Comparison of ENCODE assay signal across 10 cellular contexts in genomic region chr17:17118399-17118798, GRCh38.
DNase-seq lines count a peak whose midpoint lies in the region; ATAC-seq and TF ChIP-seq lines count a peak whose summit lies in the region.
"Had no signal": no experiment of that assay in that cellular context is flagged by ENCODE, and none has a peak within 500 bp of the region (broad histone marks: within the 10 kb centered on the region; RNA-seq: fewer than 3 reads in every experiment).

No MANE protein-coding gene starts in this region.

- H3K9me3 ChIP-seq in IMR-90 (ENCODE audit: control insufficient read depth, insufficient read depth, low read length), result no peaks in the 10 kb centered on the region
- H3K9me3 ChIP-seq in left lung, result no peaks in the 10 kb centered on the region
- H3K9me3 ChIP-seq in stomach, result no peaks in the 10 kb centered on the region

- H2AK5ac ChIP-seq in IMR-90 (ENCODE audit: low read depth, low read length), result no peak overlapping the region

- no peaks in the 10 kb centered on the region for H3K27me3 Mint-ChIP-seq in activated T-helper 17 cell treated with anti-CD3 and anti-CD28 coated beads, Interleukin-2, amount 50 U/mL, for 72 hours

- H3K4me3 Mint-ChIP-seq in activated T-helper 17 cell treated with anti-CD3 and anti-CD28 coated beads, Interleukin-2, amount 50 U/mL, for 72 hours, result peak overlapping the region; percentile 71

- ATAC-seq in IMR-90 (ENCODE audit: low read depth) (no peak), left lung (no peak), HG02885 (IDR thresholded peaks at IDR 0.05; ENCODE audit: poor library complexity, unreplicated experiment) (no peak)
- no peak for ATAC-seq in activated T-helper 17 cell treated with anti-CD3 and anti-CD28 coated beads, Interleukin-2, amount 50 U/mL, for 72 hours (replicated peaks)
- ATAC-seq: HCT116 had no signal

- no peak overlapping the region for H4K5ac ChIP-seq in IMR-90 (ENCODE audit: low read depth, low read length)

- no peak overlapping the region for H3K27ac ChIP-seq in IMR-90 (ENCODE audit: insufficient read depth, low read length)
- peak overlapping the region; percentile 65 to 67 for H3K27ac ChIP-seq in left lung
- peak overlapping the region; percentile 32 to 86 (median 79) for H3K27ac ChIP-seq in stomach

- POLR2A ChIA-PET in IMR-90 (lab: Charles Lee; ENCODE audit: unreplicated experiment), result no interaction called here

- H3K4me1 Mint-ChIP-seq in activated T-helper 17 cell treated with anti-CD3 and anti-CD28 coated beads, Interleukin-2, amount 50 U/mL, for 72 hours, result peaks cover 81% of the 10 kb centered on the region

- no peak overlapping the region for H2BK15ac ChIP-seq in IMR-90 (ENCODE audit: low read depth, low read length)

- no peak overlapping the region for H4K8ac ChIP-seq in IMR-90 (ENCODE audit: low read depth in 2 of 2, low read length in 2 of 2)

- H2BK20ac ChIP-seq in IMR-90 (ENCODE audit: low read depth, low read length), result 0 out of 2 replicates have a peak overlapping the region, but pooled peaks have one; percentile 8

- H3K4me1 ChIP-seq in IMR-90 (ENCODE audit: control insufficient read depth, insufficient read depth, low read length) (peaks cover 31% of the 10 kb centered on the region), left lung (peaks cover 38 to 60% of the 10 kb centered on the region in 2 donors), stomach (peaks cover 58 to 87% (median 72%) of the 10 kb centered on the region in 4 donors)

- H3K14ac ChIP-seq in IMR-90 (replicated peaks; ENCODE audit: low read depth, low read length), result peak overlapping the region; percentile 60

- CTCF ChIA-PET in IMR-90 (lab: Yijun Ruan, JAX), result no interaction called here

- H2AFZ ChIP-seq in IMR-90 (replicated peaks; ENCODE audit: low read length, poor library complexity), result no peak overlapping the region

- dilution Hi-C loops in IMR-90 (cut with HindIII; ENCODE audit: low sequenced_read_pairs, unreplicated experiment), result no loop called here

- H3K27me3 ChIP-seq in IMR-90 (ENCODE audit: control insufficient read depth, insufficient read depth, low read length), result no peaks in the 10 kb centered on the region
- no peaks in the 10 kb centered on the region for H3K27me3 ChIP-seq in left lung
- H3K27me3 ChIP-seq in stomach, result no peaks in the 10 kb centered on the region

- intact Hi-C loops in IMR-90 (cut with micrococcal nuclease) (no loop called here), left lung (cut with DNase I) (no loop called here), stomach (cut with DNase I; ENCODE audit: low total_unique reads) (no loop called here)

- peak overlapping the region; percentile 96 for H3K27ac Mint-ChIP-seq in activated T-helper 17 cell treated with anti-CD3 and anti-CD28 coated beads, Interleukin-2, amount 50 U/mL, for 72 hours

- H3K36me3 Mint-ChIP-seq in activated T-helper 17 cell treated with anti-CD3 and anti-CD28 coated beads, Interleukin-2, amount 50 U/mL, for 72 hours (ENCODE audit: low read depth), result peaks cover 13% of the 10 kb centered on the region

- H3K4me2 ChIP-seq in IMR-90 (ENCODE audit: low read depth, low read length), result no peak overlapping the region

- H3K4me3 ChIP-seq in IMR-90 (ENCODE audit: insufficient read depth, low read depth, low read length), result no peak overlapping the region
- no peak overlapping the region for H3K4me3 ChIP-seq in left lung
- H3K4me3 ChIP-seq in stomach, result no peak overlapping the region

- no peak overlapping the region; the same call in 1 of the 2 replicates for H4K91ac ChIP-seq in IMR-90 (ENCODE audit: insufficient read depth, low read depth, low read length)

- H2BK5ac ChIP-seq in IMR-90 (ENCODE audit: low read depth, low read length, poor library complexity, severe bottlenecking), result no peak overlapping the region

- peaks cover 96% of the 10 kb centered on the region for H4K20me1 ChIP-seq in IMR-90 (ENCODE audit: insufficient read depth, low read length)

- TF ChIP-seq POLR2A in IMR-90 (IDR thresholded peaks at IDR 0.05; ENCODE audit: low read depth, low read length) (no peak), stomach (IDR thresholded peaks at IDR 0.05) (no peak)

- no peak overlapping the region for H3K18ac ChIP-seq in IMR-90 (ENCODE audit: low read depth, low read length)

- no CpG with 5 or more reads among the region's 4 CpGs for WGBS in IMR-90 (ENCODE audit: extremely low coverage in 2 of 2, insufficient read length in 1 of 2), 2 experiments
- 44 to 75% (median 52%) methylated on average over 4 of the region's 4 CpGs for WGBS in stomach, 5 donors

- H3K4ac ChIP-seq in IMR-90 (ENCODE audit: low read depth, low read length), result no peak overlapping the region; the same call in 1 of the 2 replicates

- peak overlapping the region; percentile 44 for H2AK9ac ChIP-seq in IMR-90 (replicated peaks; ENCODE audit: low read depth, low read length, poor library complexity)

- H3K23ac ChIP-seq in IMR-90 (ENCODE audit: low read depth, low read length), result peak overlapping the region; percentile 52; the same call in 1 of the 2 replicates

- no peak overlapping the region for H3K9ac ChIP-seq in IMR-90 (ENCODE audit: low read depth, low read length)

- TF ChIP-seq CTCF in IMR-90 (conservative IDR thresholded peaks at IDR 0.05; ENCODE audit: low read depth, low read length) (no peak), left lung (IDR thresholded peaks at IDR 0.05) (no peak), stomach (IDR thresholded peaks at IDR 0.05) (no peak)

- DNase-seq in IMR-90 (no peak), left lung (peak in 1 of 2 donors; percentile 27), stomach (no peak), cerebellar nuclear complex (lab: John Stamatoyannopoulos, UW) (no peak), MV-4-11 (lab: John Stamatoyannopoulos, UW) (no peak)
- DNase-seq: NCI-H1105 treated with DMSO at 0.1 percent for 48 hours; stimulated activated CD4-positive, alpha-beta T cell treated with anti-CD3 and anti-CD28 coated beads, Interleukin-4, amount 100 ng/mL, for 24 hours had no signal

- no peak for TF ChIP-seq RAD21 in IMR-90 (IDR thresholded peaks at IDR 0.05; ENCODE audit: low read length)

- H2BK120ac ChIP-seq in IMR-90 (ENCODE audit: low read depth, low read length), result no peak overlapping the region

- no peak overlapping the region for H3K56ac ChIP-seq in IMR-90 (ENCODE audit: extremely low read depth, insufficient read depth, low read length)

- BruUV-seq in IMR-90 (replicated peaks; lab: Mats Ljungman, UMichigan), result no TSS peak

- peaks cover 45 to 94% of the 10 kb centered on the region in 2 experiments for H3K79me1 ChIP-seq in IMR-90 (ENCODE audit: low read depth in 1 of 2, low read length in 2 of 2)

- peaks cover 61% of the 10 kb centered on the region for H3K9me1 ChIP-seq in IMR-90 (ENCODE audit: insufficient read depth, low read length)

- H3K9me3 Mint-ChIP-seq in activated T-helper 17 cell treated with anti-CD3 and anti-CD28 coated beads, Interleukin-2, amount 50 U/mL, for 72 hours, result no peaks in the 10 kb centered on the region

- no peaks in the 10 kb centered on the region for H3K36me3 ChIP-seq in IMR-90 (ENCODE audit: control insufficient read depth, insufficient read depth, low read length)
- H3K36me3 ChIP-seq in left lung, result no peaks in the 10 kb centered on the region
- H3K36me3 ChIP-seq in stomach, result no peaks in the 10 kb centered on the region

- no peak for TF ChIP-seq EP300 in stomach (IDR thresholded peaks at IDR 0.05)

- in situ Hi-C loops in IMR-90 (cut with MboI; ENCODE audit: low sequenced_read_pairs), result no loop called here

TF ChIP-seq in IMR-90, 13 proteins besides CTCF, POLR2A, EP300 and RAD21:
- TF ChIP-seq MAFK (IDR thresholded peaks at IDR 0.05; ENCODE audit: low read depth, low read length), result no peak
- TF ChIP-seq USF2 (IDR thresholded peaks at IDR 0.05; ENCODE audit: low read depth, low read length), result no peak
- no peak for TF ChIP-seq MAZ (IDR thresholded peaks at IDR 0.05; ENCODE audit: borderline replicate concordance, low read depth, low read length)
- no peak for TF ChIP-seq BHLHE40 (IDR thresholded peaks at IDR 0.05; ENCODE audit: low read depth, low read length)
- TF ChIP-seq CHD1 (IDR thresholded peaks at IDR 0.05; ENCODE audit: low read depth, low read length), result no peak
- no peak for TF ChIP-seq NFE2L2 (IDR thresholded peaks at IDR 0.05; ENCODE audit: low read depth, low read length)
- TF ChIP-seq MXI1 (IDR thresholded peaks at IDR 0.05; ENCODE audit: borderline replicate concordance, low read depth, low read length), result no peak
- TF ChIP-seq RFX5 (IDR thresholded peaks at IDR 0.05; ENCODE audit: low read depth, low read length), result no peak
- no peak for TF ChIP-seq ELK1 (IDR thresholded peaks at IDR 0.05; ENCODE audit: borderline replicate concordance, low read depth, low read length)
- no peak for TF ChIP-seq RCOR1 (IDR thresholded peaks at IDR 0.05; ENCODE audit: insufficient replicate concordance, low read length)
- no peak for TF ChIP-seq FOS (IDR thresholded peaks at IDR 0.05; ENCODE audit: low read depth, low read length)
- no peak for TF ChIP-seq SMC3 (IDR thresholded peaks at IDR 0.05; ENCODE audit: low read depth, low read length)
- TF ChIP-seq CEBPB (IDR thresholded peaks at IDR 0.05; ENCODE audit: low read depth, low read length), result no peak
